In the genomic region with DNA sequence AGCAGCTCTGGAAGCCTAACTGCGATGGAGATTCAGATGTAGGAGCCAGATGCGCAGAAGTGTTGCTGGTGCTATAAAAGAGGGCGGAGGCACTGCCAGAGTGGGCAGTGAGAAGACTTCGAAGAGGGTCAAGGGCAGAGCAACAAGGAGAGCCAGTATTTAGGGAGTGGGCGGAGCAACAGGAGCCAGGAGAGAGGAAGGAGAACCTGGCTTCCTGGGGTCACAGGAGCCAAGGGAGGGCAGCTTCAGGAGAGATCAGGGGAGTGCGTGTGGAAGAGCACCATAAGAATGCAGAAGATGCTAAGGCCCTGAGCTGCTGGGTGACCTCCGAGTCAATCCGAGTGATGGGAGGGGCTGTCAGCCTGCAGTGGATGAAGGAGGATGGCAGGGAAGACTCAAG, we compare ENCODE assay signal across 15 cellular contexts.
"Had no signal": no experiment of that assay in that cellular context is flagged by ENCODE, and none has a peak within 500 bp of the region (broad histone marks: within the 10 kb centered on the region; RNA-seq: fewer than 3 reads in every experiment).

No MANE protein-coding gene starts in this region.

- FAIRE-seq: urothelium cell line had no signal

- ATAC-seq: activated T-cell treated with anti-CD3 and anti-CD28 coated beads, Interleukin-2, amount 50 U/mL, for 72 hours; left lung; stimulated activated naive B cell treated with anti-CD40 and anti-IgM and Interleukin-4, amounts not matched to agents 10 μg/mL and 1 μg/mL and 100 μg/mL, for 72 hours had no signal

- H3K4me3 ChIP-seq: left lung, spleen, thyroid gland had no signal

- H3K9me3 Mint-ChIP-seq: activated naive CD4-positive, alpha-beta T cell treated with anti-CD3 and anti-CD28 coated beads, Interleukin-2, amount 50 U/mL, for 24 hours; activated T-cell treated with anti-CD3 and anti-CD28 coated beads, Interleukin-2, amount 50 U/mL, for 72 hours; stimulated activated naive B cell treated with anti-CD40 and anti-IgM and Interleukin-4, amounts not matched to agents 10 μg/mL and 1 μg/mL and 100 μg/mL, for 72 hours had no signal

- H3K36me3 ChIP-seq: thyroid gland had no signal

- DNase-seq: activated CD4-positive, alpha-beta T cell treated with anti-CD3 and anti-CD28 coated beads, Interleukin-2, amount 50 U/mL, for 4 hours; activated gamma-delta T cell; activated T-cell treated with anti-CD3 and anti-CD28 coated beads, Interleukin-2, amount 50 U/mL, for 72 hours; dermis blood vessel endothelial cell; effector memory CD4-positive, alpha-beta T cell; hippocampal formation; left lung; spleen; stimulated activated naive B cell treated with anti-CD40 and anti-IgM and Interleukin-4, amounts not matched to agents 10 μg/mL and 1 μg/mL and 100 μg/mL, for 72 hours; SW 1271; T-helper 2 cell; thyroid gland had no signal

- H3K27me3 ChIP-seq: thyroid gland had no signal

- H3K4me3 Mint-ChIP-seq: activated naive CD4-positive, alpha-beta T cell treated with anti-CD3 and anti-CD28 coated beads, Interleukin-2, amount 50 U/mL, for 24 hours; activated T-cell treated with anti-CD3 and anti-CD28 coated beads, Interleukin-2, amount 50 U/mL, for 72 hours; stimulated activated naive B cell treated with anti-CD40 and anti-IgM and Interleukin-4, amounts not matched to agents 10 μg/mL and 1 μg/mL and 100 μg/mL, for 72 hours had no signal

- H3K27ac ChIP-seq: left lung, spleen, thyroid gland, VCaP had no signal

- H3K27ac Mint-ChIP-seq: activated naive CD4-positive, alpha-beta T cell treated with anti-CD3 and anti-CD28 coated beads, Interleukin-2, amount 50 U/mL, for 24 hours; activated T-cell treated with anti-CD3 and anti-CD28 coated beads, Interleukin-2, amount 50 U/mL, for 72 hours; stimulated activated naive B cell treated with anti-CD40 and anti-IgM and Interleukin-4, amounts not matched to agents 10 μg/mL and 1 μg/mL and 100 μg/mL, for 72 hours had no signal

- H3K36me3 Mint-ChIP-seq: activated naive CD4-positive, alpha-beta T cell treated with anti-CD3 and anti-CD28 coated beads, Interleukin-2, amount 50 U/mL, for 24 hours; stimulated activated naive B cell treated with anti-CD40 and anti-IgM and Interleukin-4, amounts not matched to agents 10 μg/mL and 1 μg/mL and 100 μg/mL, for 72 hours had no signal

- H3K9me3 ChIP-seq: left lung, spleen, thyroid gland had no signal
